Comparison of ENCODE assay signal across 14 cellular contexts in genomic region chr2:235046561-235046960, GRCh38.
"Had no signal": no experiment of that assay in that cellular context is flagged by ENCODE, and none has a peak within 500 bp of the region (broad histone marks: within the 10 kb centered on the region; RNA-seq: fewer than 3 reads in every experiment).

No MANE protein-coding gene starts in this region.

- H3K4me3 ChIP-seq: colonic mucosa, mucosa of descending colon, stomach had no signal

- H3K27ac ChIP-seq: colonic mucosa, foreskin keratinocyte, parathyroid adenoma had no signal

- H3K9me3 Mint-ChIP-seq: activated T-helper 1 cell treated with anti-CD3 and anti-CD28 coated beads, Interleukin-12 subunit alpha, Interleukin-12 subunit beta, Interleukin-2, Interleukin-4 antibody, amounts not matched to agents 30 ng/mL and 10 ng/mL and 1 ng/mL, durations not matched to agents 14 hours and 24 hours and 36 hours; T-helper 2 cell treated with Interferon-gamma antibody and Interleukin-4, amounts not matched to agents 5 μg/mL and 100 μg/mL, for 36 hours had no signal

- H3K4me3 Mint-ChIP-seq: activated CD4-positive, alpha-beta T cell treated with anti-CD3 and anti-CD28 coated beads for 36 hours; activated CD8-positive, alpha-beta T cell treated with anti-CD3 and anti-CD28 coated beads, Interleukin-2, amount 10 ng/mL, durations not matched to agents 7 days and 5 days; activated T-helper 1 cell treated with anti-CD3 and anti-CD28 coated beads, Interleukin-12 subunit alpha, Interleukin-12 subunit beta, Interleukin-2, Interleukin-4 antibody, amounts not matched to agents 30 ng/mL and 10 ng/mL and 1 ng/mL, durations not matched to agents 14 hours and 24 hours and 36 hours; T-helper 2 cell treated with Interferon-gamma antibody and Interleukin-4, amounts not matched to agents 5 μg/mL and 100 μg/mL, for 36 hours had no signal

- H3K4me1 ChIP-seq: parathyroid adenoma had no signal

- H3K27ac Mint-ChIP-seq: activated CD4-positive, alpha-beta T cell treated with anti-CD3 and anti-CD28 coated beads for 36 hours; activated CD8-positive, alpha-beta T cell treated with anti-CD3 and anti-CD28 coated beads, Interleukin-2, amount 10 ng/mL, durations not matched to agents 7 days and 5 days; activated T-helper 1 cell treated with anti-CD3 and anti-CD28 coated beads, Interleukin-12 subunit alpha, Interleukin-12 subunit beta, Interleukin-2, Interleukin-4 antibody, amounts not matched to agents 30 ng/mL and 10 ng/mL and 1 ng/mL, durations not matched to agents 14 hours and 24 hours and 36 hours; T-helper 2 cell treated with Interferon-gamma antibody and Interleukin-4, amounts not matched to agents 5 μg/mL and 100 μg/mL, for 36 hours had no signal

- H3K27me3 ChIP-seq: colonic mucosa, foreskin keratinocyte, stomach had no signal

- H3K36me3 ChIP-seq: colonic mucosa had no signal

- DNase-seq: activated CD4-positive, alpha-beta T cell treated with anti-CD3 and anti-CD28 coated beads for 36 hours; activated CD8-positive, alpha-beta memory T cell treated with anti-CD3 and anti-CD28 coated beads, Interleukin-2, amount 50 U/mL, for 48 hours; activated CD8-positive, alpha-beta T cell treated with anti-CD3 and anti-CD28 coated beads, Interleukin-2, amount 10 ng/mL, durations not matched to agents 7 days and 5 days; activated naive CD4-positive, alpha-beta T cell; effector CD4-positive, alpha-beta T cell; foreskin keratinocyte; mucosa of descending colon; stimulated activated CD4-positive, alpha-beta T cell treated with anti-CD3 and anti-CD28 coated beads, Interleukin-15, amount 100 ng/mL, for 24 hours; stimulated activated CD4-positive, alpha-beta T cell treated with anti-CD3 and anti-CD28 coated beads, Interleukin-4, amount 100 ng/mL, for 24 hours; stomach had no signal

- H3K9me3 ChIP-seq: colonic mucosa, mucosa of descending colon, stomach had no signal

- ATAC-seq: activated CD4-positive, alpha-beta T cell treated with anti-CD3 and anti-CD28 coated beads for 36 hours; activated CD8-positive, alpha-beta T cell treated with anti-CD3 and anti-CD28 coated beads, Interleukin-2, amount 10 ng/mL, durations not matched to agents 7 days and 5 days; foreskin keratinocyte; mucosa of descending colon had no signal
